ENCODE assay signal across 21 cellular contexts in genomic region chr6:131173680-131174079, GRCh38. TPM values are rescaled to one million over a fixed set of nuclear protein-coding genes. Genes with fewer than 3 reads are reported as not detected.
DNase-seq lines count a peak whose midpoint lies in the region; TF ChIP-seq lines count a peak whose summit lies in the region.
"Had no signal": no experiment of that assay in that cellular context is flagged by ENCODE, and none has a peak within 500 bp of the region (broad histone marks: within the 10 kb centered on the region; RNA-seq: fewer than 3 reads in every experiment).

No MANE protein-coding gene starts in this region.

- no peak overlapping the region for H3K27ac Mint-ChIP-seq in T-helper 2 cell treated with Interferon-gamma antibody and Interleukin-4, amounts not matched to agents 5 μg/mL and 100 μg/mL, for 36 hours
- H3K27ac Mint-ChIP-seq: naive B cell; stimulated activated naive CD8-positive, alpha-beta T cell treated with anti-CD3 and anti-CD28 coated beads, Interleukin-15, amount 100 ng/mL, for 72 hours had no signal

- DNase-seq in EL (peak; percentile 12), dedifferentiated amniotic fluid mesenchymal stem cell (ENCODE audit: extremely low spot score) (peak; percentile 21), renal cortical epithelial cell (ENCODE audit: low read depth) (peak; percentile 78), NCI-H82 (lab: John Stamatoyannopoulos, UW) (no peak)
- DNase-seq in T-helper 2 cell treated with Interferon-gamma antibody and Interleukin-4, amounts not matched to agents 5 μg/mL and 100 μg/mL, for 36 hours (ENCODE audit: low spot score) = no peak
- DNase-seq in activated CD4-positive, alpha-beta T cell treated with anti-CD3 and anti-CD28 coated beads for 1 hour = no peak
- DNase-seq: activated naive CD4-positive, alpha-beta T cell treated with Interleukin-2 at 50 U/mL for 16 hours; activated T-cell treated with anti-CD3 and anti-CD28 coated beads, Interleukin-2, amount 50 U/mL, for 4 hours; anterior cingulate cortex; BE2C; COR-L47; DMS79; effector memory CD4-positive, alpha-beta T cell; mesenchymal stem cell; naive B cell; NCI-H1436; occipital lobe; retina; stimulated activated naive CD8-positive, alpha-beta T cell treated with anti-CD3 and anti-CD28 coated beads, Interleukin-15, amount 100 ng/mL, for 72 hours; tibial artery had no signal

- H3K9me3 Mint-ChIP-seq in T-helper 2 cell treated with Interferon-gamma antibody and Interleukin-4, amounts not matched to agents 5 μg/mL and 100 μg/mL, for 36 hours = no peaks in the 10 kb centered on the region
- H3K9me3 Mint-ChIP-seq: activated T-cell treated with anti-CD3 and anti-CD28 coated beads, Interleukin-2, amount 50 U/mL, for 4 hours; naive B cell; stimulated activated naive CD8-positive, alpha-beta T cell treated with anti-CD3 and anti-CD28 coated beads, Interleukin-15, amount 100 ng/mL, for 72 hours had no signal

- TF ChIP-seq RAD21 in Ishikawa (IDR thresholded peaks at IDR 0.05; ENCODE audit: low read depth) = no peak

- H3K36me3 Mint-ChIP-seq in T-helper 2 cell treated with Interferon-gamma antibody and Interleukin-4, amounts not matched to agents 5 μg/mL and 100 μg/mL, for 36 hours (ENCODE audit: low read depth) = no peaks in the 10 kb centered on the region

- no peak overlapping the region for H3K4me3 Mint-ChIP-seq in T-helper 2 cell treated with Interferon-gamma antibody and Interleukin-4, amounts not matched to agents 5 μg/mL and 100 μg/mL, for 36 hours
- H3K4me3 Mint-ChIP-seq: activated T-cell treated with anti-CD3 and anti-CD28 coated beads, Interleukin-2, amount 50 U/mL, for 4 hours; naive B cell; stimulated activated naive CD8-positive, alpha-beta T cell treated with anti-CD3 and anti-CD28 coated beads, Interleukin-15, amount 100 ng/mL, for 72 hours had no signal

- H3K4me1 Mint-ChIP-seq in T-helper 2 cell treated with Interferon-gamma antibody and Interleukin-4, amounts not matched to agents 5 μg/mL and 100 μg/mL, for 36 hours (ENCODE audit: low read depth) = no peaks in the 10 kb centered on the region
- H3K4me1 Mint-ChIP-seq: naive B cell; stimulated activated naive CD8-positive, alpha-beta T cell treated with anti-CD3 and anti-CD28 coated beads, Interleukin-15, amount 100 ng/mL, for 72 hours had no signal

- TF ChIP-seq EP300 in Ishikawa (IDR thresholded peaks at IDR 0.05; ENCODE audit: borderline replicate concordance) = peak; percentile 65; the same call in 1 of the 2 replicates

- H3K27me3 Mint-ChIP-seq in T-helper 2 cell treated with Interferon-gamma antibody and Interleukin-4, amounts not matched to agents 5 μg/mL and 100 μg/mL, for 36 hours (ENCODE audit: low read depth) = no peaks in the 10 kb centered on the region
- H3K27me3 Mint-ChIP-seq: naive B cell; stimulated activated naive CD8-positive, alpha-beta T cell treated with anti-CD3 and anti-CD28 coated beads, Interleukin-15, amount 100 ng/mL, for 72 hours had no signal

TF ChIP-seq in Ishikawa, 13 proteins besides CTCF, POLR2A, EP300 and RAD21:
- TF ChIP-seq CEBPB (IDR thresholded peaks at IDR 0.05) (peak; percentile 80), TEAD4 (IDR thresholded peaks at IDR 0.05) (peak; percentile 81), USF1 (IDR thresholded peaks at IDR 0.05) (no peak), FOXM1 (IDR thresholded peaks at IDR 0.05; ENCODE audit: borderline replicate concordance, low read depth) (peak; percentile 70), MAX (IDR thresholded peaks at IDR 0.05) (no peak)

RNA-seq across cellular contexts. Expression of gene AKAP7, which starts 38.4 kb away (rescaled TPM):
- total RNA-seq in renal cortical epithelial cell = 6.9 and 20.4 TPM in 2 replicates

Comparison
In these comparisons a context has a peak if more than half of its experiments do, and no peak if none do; other contexts are left out.
1. DNase-seq: peak in EL (single experiment), dedifferentiated amniotic fluid mesenchymal stem cell (single experiment) and renal cortical epithelial cell (single experiment); none in T-helper 2 cell treated with Interferon-gamma antibody and Interleukin-4, amounts not matched to agents 5 μg/mL and 100 μg/mL, for 36 hours (single experiment), NCI-H82 (single experiment) and activated CD4-positive, alpha-beta T cell treated with anti-CD3 and anti-CD28 coated beads for 1 hour (single experiment).